Comparison of ENCODE assay signal across 8 cellular contexts in genomic region chr17:42180922-42181850, GRCh38. TPM values are rescaled to one million over a fixed set of nuclear protein-coding genes. Genes with fewer than 3 reads are reported as not detected.
DNase-seq lines count a peak whose midpoint lies in the region; ATAC-seq and FAIRE-seq lines count a peak whose summit lies in the region.

TSS of gene KCNH4 (minus strand) at chr17:42181142. CDS start at chr17:42180945, 197 bp downstream.

- H3K9ac ChIP-seq in subcutaneous abdominal adipose tissue (ENCODE audit: low read length in 5 of 5), result no peak within 1 kb of the TSS

- ATAC-seq in GM18511 (IDR thresholded peaks at IDR 0.05; ENCODE audit: unreplicated experiment), result peak; percentile 43

- H3K4me3 ChIP-seq in subcutaneous abdominal adipose tissue (ENCODE audit: low read depth in 1 of 5, low read length in 5 of 5), result peak within 1 kb of the TSS in 4 of 5 donors; percentile 36 to 60 (median 53)

- no peaks in the 10 kb centered on the region for H3K9me3 ChIP-seq in subcutaneous abdominal adipose tissue (ENCODE audit: control insufficient read depth in 5 of 5, low read length in 5 of 5)

- DNase-seq in A172 (ENCODE audit: low spot score), result peak; percentile 54
- DNase-seq in KG1 (lab: John Stamatoyannopoulos, UW), result peak; percentile 42
- peak; percentile 92 for DNase-seq in RPMI8226
- peak; percentile 68 for DNase-seq in activated gamma-delta T cell treated with Interleukin-2 at 50 U/mL for 16 hours
- peak; percentile 84 to 96 for DNase-seq in frontal cortex (ENCODE audit: low spot score in 2 of 2)
- DNase-seq in nucleus accumbens (lab: John Stamatoyannopoulos, UW), result peak in 52 of 56 donors; percentile 10 to 96 (median 76)

- H3K36me3 ChIP-seq in subcutaneous abdominal adipose tissue (ENCODE audit: control insufficient read depth in 5 of 5, insufficient read depth in 5 of 5, low read length in 5 of 5), result no peaks in the 10 kb centered on the region

- FAIRE-seq in frontal cortex (lab: Jason Lieb, UNC), result no peak

- peaks cover 0 to 7% (median 4%) of the 10 kb centered on the region in 5 donors for H3K27me3 ChIP-seq in subcutaneous abdominal adipose tissue (ENCODE audit: control insufficient read depth in 5 of 5, insufficient read depth in 4 of 5, low read length in 5 of 5)

- no peak within 1 kb of the TSS for H3K27ac ChIP-seq in subcutaneous abdominal adipose tissue (ENCODE audit: low read depth, low read length)

- peaks cover 0 to 50% (median 37%) of the 10 kb centered on the region in 5 donors for H3K4me1 ChIP-seq in subcutaneous abdominal adipose tissue (ENCODE audit: control insufficient read depth in 5 of 5, insufficient read depth in 5 of 5, low read length in 5 of 5)

RNA-seq across cellular contexts. Expression of gene KCNH4, which starts in this region (rescaled TPM):
- total RNA-seq in A172 (2014; rRNA removed; shearing (Covaris generic)), result 0.02 TPM in 1 of 2 replicates, not detected in the other
- 0.41 TPM for total RNA-seq in frontal cortex

Comparison
In these comparisons a context has a peak if more than half of its experiments do, and no peak if none do; other contexts are left out.
1. Peak in DNase-seq in A172; RNA of the gene not detected or under 1 TPM.
2. Peak in DNase-seq in frontal cortex; RNA of the gene not detected or under 1 TPM.
3. DNase-seq: peak in every context shown above with its lines; median percentile 92 in RPMI8226; 90 in frontal cortex; 76 in nucleus accumbens; 68 in activated gamma-delta T cell treated with Interleukin-2 at 50 U/mL for 16 hours; 54 in A172; 42 in KG1.